Comparison of ENCODE assay signal across 11 cellular contexts in genomic region chr21:29175408-29176147, GRCh38. TPM values are rescaled to one million over a fixed set of nuclear protein-coding genes. Genes with fewer than 3 reads are reported as not detected.
A peak's percentile ranks its signal among the peaks of the same experiment; 100 is the strongest.
DNase-seq lines count a peak whose midpoint lies in the region; ATAC-seq and TF ChIP-seq lines count a peak whose summit lies in the region.
"Had no signal": no experiment of that assay in that cellular context is flagged by ENCODE, and none has a peak within 500 bp of the region (broad histone marks: within the 10 kb centered on the region; RNA-seq: fewer than 3 reads in every experiment).

No MANE protein-coding gene starts in this region.

- no TSS peak for BruUV-seq in IMR-90 (replicated peaks; lab: Mats Ljungman, UMichigan)

- H2BK5ac ChIP-seq in IMR-90 (ENCODE audit: low read depth, low read length, poor library complexity, severe bottlenecking) = peak overlapping the region; percentile 97

- peak overlapping the region; percentile 85 for H4K91ac ChIP-seq in IMR-90 (ENCODE audit: insufficient read depth, low read depth, low read length)

- peaks cover 3% of the 10 kb centered on the region for H3K9me3 Mint-ChIP-seq in activated CD4-positive, alpha-beta T cell treated with anti-CD3 and anti-CD28 coated beads, Interleukin-2, amount 10 ng/mL, durations not matched to agents 24 days and 14 days
- H3K9me3 Mint-ChIP-seq: CD4-positive, alpha-beta T cell had no signal

- H3K27ac ChIP-seq in ACC112 (ENCODE audit: low read depth, low read length) (peak overlapping the region; percentile 90), IMR-90 (ENCODE audit: insufficient read depth, low read length) (no peak overlapping the region; the same call in 1 of the 2 replicates), body of pancreas (peak overlapping the region in 3 of 4 donors; percentile 7 to 42 (median 31)), lower lobe of right lung (peak overlapping the region; percentile 39)

- peaks cover 5% of the 10 kb centered on the region; the same call in 1 of the 2 replicates for H3K9me1 ChIP-seq in IMR-90 (ENCODE audit: insufficient read depth, low read length)

- in situ Hi-C loops in IMR-90 (cut with MboI; ENCODE audit: low sequenced_read_pairs) = loop anchor here (10.0 kb wide), 1 partner anchor 129 kb away; no protein-coding TSS in a partner anchor

- H3K79me2 ChIP-seq in ACC112 (ENCODE audit: control insufficient read depth, insufficient read depth, low read length, unreplicated experiment) = no peaks in the 10 kb centered on the region

- peaks cover 13% of the 10 kb centered on the region for H3K4me1 Mint-ChIP-seq in activated CD4-positive, alpha-beta T cell treated with anti-CD3 and anti-CD28 coated beads, Interleukin-2, amount 10 ng/mL, durations not matched to agents 24 days and 14 days

- peak overlapping the region; percentile 74; the same call in 1 of the 2 replicates for H3K14ac ChIP-seq in IMR-90 (replicated peaks; ENCODE audit: low read depth, low read length)

- ATAC-seq in IMR-90 (ENCODE audit: low read depth) = peak; percentile 76
- peak; percentile 92 for ATAC-seq in body of pancreas
- ATAC-seq in lower lobe of right lung = peak in 1 of 2 donors; percentile 56
- ATAC-seq in esophagus mucosa = no peak

- H3K9me3 ChIP-seq in IMR-90 (ENCODE audit: control insufficient read depth, insufficient read depth, low read length) = no peaks in the 10 kb centered on the region
- no peaks in the 10 kb centered on the region for H3K9me3 ChIP-seq in body of pancreas
- H3K9me3 ChIP-seq in lower lobe of right lung = no peaks in the 10 kb centered on the region

- 69% methylated on average over 2 of the region's 3 CpGs; no CpG with 5 or more reads in 1 of the 2 experiments for WGBS in IMR-90 (ENCODE audit: extremely low coverage in 2 of 2, insufficient read length in 1 of 2), 2 experiments
- WGBS in body of pancreas, 2 donors = 28 to 32% methylated on average over 3 of the region's 3 CpGs
- 70 to 75% methylated on average over 3 of the region's 3 CpGs for WGBS in lower leg skin, 2 donors

- peak overlapping the region; percentile 0; the same call in 1 of the 2 replicates for H3K4me2 ChIP-seq in IMR-90 (ENCODE audit: low read depth, low read length)

- peak; percentile 75 for DNase-seq in IMR-90
- peak; percentile 33 to 73 (median 54) for DNase-seq in body of pancreas
- no peak for DNase-seq in lower lobe of right lung
- no peak for DNase-seq in HUDEP-2 (lab: John Stamatoyannopoulos, UW; ENCODE audit: unreplicated experiment in 76 of 76)
- DNase-seq in activated CD4-positive, alpha-beta T cell treated with anti-CD3 and anti-CD28 coated beads, Interleukin-2, amount 10 ng/mL, durations not matched to agents 24 days and 14 days = no peak
- DNase-seq in lower leg skin (ENCODE audit: low spot score in 2 of 2) = no peak
- DNase-seq: activated gamma-delta T cell treated with Interleukin-2 at 50 U/mL for 16 hours; CD4-positive, alpha-beta T cell; KBM-7 had no signal

- peak overlapping the region; percentile 84; the same call in 1 of the 2 replicates for H3K23ac ChIP-seq in IMR-90 (ENCODE audit: low read depth, low read length)

- peak overlapping the region; percentile 27; the same call in 1 of the 2 replicates for H3K4ac ChIP-seq in IMR-90 (ENCODE audit: low read depth, low read length)

- peaks cover 39% of the 10 kb centered on the region for H3K4me1 ChIP-seq in ACC112 (ENCODE audit: control insufficient read depth, insufficient read depth, low read length, unreplicated experiment)
- H3K4me1 ChIP-seq in IMR-90 (ENCODE audit: control insufficient read depth, insufficient read depth, low read length) = peaks cover 5% of the 10 kb centered on the region
- peaks cover 31% of the 10 kb centered on the region for H3K4me1 ChIP-seq in body of pancreas
- H3K4me1 ChIP-seq in lower lobe of right lung = peaks cover 22% of the 10 kb centered on the region

- POLR2A ChIA-PET in IMR-90 (lab: Charles Lee; ENCODE audit: unreplicated experiment) = no interaction called here

- H3K4me3 Mint-ChIP-seq in activated CD4-positive, alpha-beta T cell treated with anti-CD3 and anti-CD28 coated beads, Interleukin-2, amount 10 ng/mL, durations not matched to agents 24 days and 14 days = no peak overlapping the region
- H3K4me3 Mint-ChIP-seq: CD4-positive, alpha-beta T cell had no signal

- dilution Hi-C loops in IMR-90 (cut with HindIII; ENCODE audit: low sequenced_read_pairs, unreplicated experiment) = no loop called here

- H3K36me3 ChIP-seq in ACC112 (ENCODE audit: insufficient read depth, low read length) (no peaks in the 10 kb centered on the region), IMR-90 (ENCODE audit: control insufficient read depth, insufficient read depth, low read length) (no peaks in the 10 kb centered on the region), body of pancreas (replicated peaks in 1 of 2; ENCODE audit: insufficient read depth in 1 of 2, low read depth in 2 of 2) (no peaks in the 10 kb centered on the region), lower lobe of right lung (no peaks in the 10 kb centered on the region)

- no peak for TF ChIP-seq RAD21 in IMR-90 (IDR thresholded peaks at IDR 0.05; ENCODE audit: low read length)

- peak overlapping the region in 1 of 2 experiments; percentile 51; a peak in 3 of 4 replicates for H4K8ac ChIP-seq in IMR-90 (ENCODE audit: low read depth in 2 of 2, low read length in 2 of 2)

- peak overlapping the region; percentile 87; the same call in 1 of the 2 replicates for H2BK20ac ChIP-seq in IMR-90 (ENCODE audit: low read depth, low read length)

- TF ChIP-seq CTCF in IMR-90 (conservative IDR thresholded peaks at IDR 0.05; ENCODE audit: low read depth, low read length) = no peak
- TF ChIP-seq CTCF in body of pancreas (IDR thresholded peaks at IDR 0.05) = no peak
- TF ChIP-seq CTCF in lower lobe of right lung (IDR thresholded peaks at IDR 0.05) = no peak
- no peak for TF ChIP-seq CTCF in lower leg skin (IDR thresholded peaks at IDR 0.05)

- H4K20me1 ChIP-seq in IMR-90 (ENCODE audit: insufficient read depth, low read length) = no peaks in the 10 kb centered on the region

- CTCF ChIA-PET in IMR-90 (lab: Yijun Ruan, JAX) = interaction anchor here (0.6 to 1.2 kb wide), 2 partner anchors 173 to 204 kb away, joined by 3 to 4 read pairs; no protein-coding TSS in a partner anchor

- peaks cover 0 to 12% of the 10 kb centered on the region in 2 experiments; a peak in 1 of 4 replicates for H3K79me1 ChIP-seq in IMR-90 (ENCODE audit: low read depth in 1 of 2, low read length in 2 of 2)

- H3K36me3 Mint-ChIP-seq in activated CD4-positive, alpha-beta T cell treated with anti-CD3 and anti-CD28 coated beads, Interleukin-2, amount 10 ng/mL, durations not matched to agents 24 days and 14 days (ENCODE audit: low read depth) = peaks cover 1% of the 10 kb centered on the region

- H2BK120ac ChIP-seq in IMR-90 (ENCODE audit: low read depth, low read length) = peak overlapping the region; percentile 91

- no peak overlapping the region for H2AK9ac ChIP-seq in IMR-90 (replicated peaks; ENCODE audit: low read depth, low read length, poor library complexity)

- H3K27ac Mint-ChIP-seq in activated CD4-positive, alpha-beta T cell treated with anti-CD3 and anti-CD28 coated beads, Interleukin-2, amount 10 ng/mL, durations not matched to agents 24 days and 14 days = no peak overlapping the region
- H3K27ac Mint-ChIP-seq: CD4-positive, alpha-beta T cell had no signal

- intact Hi-C loops in IMR-90 (cut with micrococcal nuclease) (loop anchor here (2.0 kb wide), 1 partner anchor 123 kb away; the partner anchor contains the start of gene BACH1), body of pancreas (cut with DNase I) (no loop called here), lower lobe of right lung (cut with DNase I) (no loop called here), lower leg skin (cut with DNase I; ENCODE audit: low total_unique reads) (no loop called here)
- intact Hi-C loops in activated CD4-positive, alpha-beta T cell treated with anti-CD3 and anti-CD28 coated beads, Interleukin-2, amount 10 ng/mL, durations not matched to agents 24 days and 14 days (cut with micrococcal nuclease) = no loop called here

- peak overlapping the region; percentile 65 for H3K4me3 ChIP-seq in ACC112 (ENCODE audit: low read depth, low read length)
- H3K4me3 ChIP-seq in IMR-90 (ENCODE audit: insufficient read depth, low read depth, low read length) = no peak overlapping the region
- no peak overlapping the region for H3K4me3 ChIP-seq in body of pancreas
- no peak overlapping the region for H3K4me3 ChIP-seq in lower lobe of right lung
- no peak overlapping the region for H3K4me3 ChIP-seq in lower leg skin (ENCODE audit: low read depth, poor library complexity, severe bottlenecking)

- H2BK15ac ChIP-seq in IMR-90 (ENCODE audit: low read depth, low read length) = peak overlapping the region; percentile 3; the same call in 1 of the 3 replicates

- H3K27me3 Mint-ChIP-seq in activated CD4-positive, alpha-beta T cell treated with anti-CD3 and anti-CD28 coated beads, Interleukin-2, amount 10 ng/mL, durations not matched to agents 24 days and 14 days = no peaks in the 10 kb centered on the region
- H3K27me3 Mint-ChIP-seq: CD4-positive, alpha-beta T cell had no signal

- no peak for TF ChIP-seq POLR2A in IMR-90 (IDR thresholded peaks at IDR 0.05; ENCODE audit: low read depth, low read length)
- TF ChIP-seq POLR2A in body of pancreas (IDR thresholded peaks at IDR 0.05) = no peak
- no peak for TF ChIP-seq POLR2A in lower leg skin (IDR thresholded peaks at IDR 0.05)

- no peak overlapping the region for H3K56ac ChIP-seq in IMR-90 (ENCODE audit: extremely low read depth, insufficient read depth, low read length)

- H3K27me3 ChIP-seq in ACC112 (ENCODE audit: insufficient read depth, low read length) (no peaks in the 10 kb centered on the region), IMR-90 (ENCODE audit: control insufficient read depth, insufficient read depth, low read length) (no peaks in the 10 kb centered on the region), body of pancreas (no peaks in the 10 kb centered on the region), lower lobe of right lung (ENCODE audit: low read depth) (no peaks in the 10 kb centered on the region)

- peak overlapping the region; percentile 23 for H2AFZ ChIP-seq in ACC112 (ENCODE audit: low read length, unreplicated experiment)
- H2AFZ ChIP-seq in IMR-90 (replicated peaks; ENCODE audit: low read length, poor library complexity) = no peak overlapping the region

- peak overlapping the region; percentile 56; the same call in 1 of the 2 replicates for H4K5ac ChIP-seq in IMR-90 (ENCODE audit: low read depth, low read length)

- H3K9ac ChIP-seq in IMR-90 (ENCODE audit: low read depth, low read length) = no peak overlapping the region

- peak overlapping the region; percentile 82; the same call in 1 of the 2 replicates for H3K18ac ChIP-seq in IMR-90 (ENCODE audit: low read depth, low read length)

- H2AK5ac ChIP-seq in IMR-90 (ENCODE audit: low read depth, low read length) = peak overlapping the region; percentile 63; the same call in 1 of the 2 replicates

RNA-seq across cellular contexts. Expression of gene MAP3K7CL, which starts 45.1 kb away (rescaled TPM):
- total RNA-seq in IMR-90 (2012; rRNA removed) (21.0 and 25.3 TPM in 2 replicates), body of pancreas (10 to 100 TPM in 1 of 2 donors, 1 to 10 TPM in 1; 5.2 to 12.5 TPM), lower lobe of right lung (8.3 TPM), lower leg skin (10 to 100 TPM in 2 of 4 donors, 1 to 10 TPM in 2; 4.6 to 17.1 (median 8.8) TPM), esophagus mucosa (3.1 TPM)
- polyA plus RNA-seq in IMR-90 (2012; rRNA removed) = 21.8 and 22.3 TPM in 2 replicates
- 10.0 and 17.0 TPM in 2 replicates for polyA plus RNA-seq in IMR-90 (2012; cell fraction: cytosol; rRNA removed)
- 7.6 and 12.0 TPM in 2 replicates for polyA plus RNA-seq in IMR-90 (2012; cell fraction: nucleus; rRNA removed; ENCODE audit: low replicate concordance)
- total RNA-seq in activated CD4-positive, alpha-beta T cell treated with anti-CD3 and anti-CD28 coated beads, Interleukin-2, amount 10 ng/mL, durations not matched to agents 24 days and 14 days = 4.0 and 4.3 TPM in 2 replicates

Comparison
In these comparisons a context has a peak if more than half of its experiments do, and no peak if none do; other contexts are left out.
1. DNase-seq: peak in IMR-90 (single experiment) and body of pancreas (4 of 4); none in lower lobe of right lung (single experiment), HUDEP-2 (0 of 76), activated CD4-positive, alpha-beta T cell treated with anti-CD3 and anti-CD28 coated beads, Interleukin-2, amount 10 ng/mL, durations not matched to agents 24 days and 14 days (single experiment) and lower leg skin (0 of 2).